Comparison of ENCODE assay signal across 8 cellular contexts in the genomic region with DNA sequence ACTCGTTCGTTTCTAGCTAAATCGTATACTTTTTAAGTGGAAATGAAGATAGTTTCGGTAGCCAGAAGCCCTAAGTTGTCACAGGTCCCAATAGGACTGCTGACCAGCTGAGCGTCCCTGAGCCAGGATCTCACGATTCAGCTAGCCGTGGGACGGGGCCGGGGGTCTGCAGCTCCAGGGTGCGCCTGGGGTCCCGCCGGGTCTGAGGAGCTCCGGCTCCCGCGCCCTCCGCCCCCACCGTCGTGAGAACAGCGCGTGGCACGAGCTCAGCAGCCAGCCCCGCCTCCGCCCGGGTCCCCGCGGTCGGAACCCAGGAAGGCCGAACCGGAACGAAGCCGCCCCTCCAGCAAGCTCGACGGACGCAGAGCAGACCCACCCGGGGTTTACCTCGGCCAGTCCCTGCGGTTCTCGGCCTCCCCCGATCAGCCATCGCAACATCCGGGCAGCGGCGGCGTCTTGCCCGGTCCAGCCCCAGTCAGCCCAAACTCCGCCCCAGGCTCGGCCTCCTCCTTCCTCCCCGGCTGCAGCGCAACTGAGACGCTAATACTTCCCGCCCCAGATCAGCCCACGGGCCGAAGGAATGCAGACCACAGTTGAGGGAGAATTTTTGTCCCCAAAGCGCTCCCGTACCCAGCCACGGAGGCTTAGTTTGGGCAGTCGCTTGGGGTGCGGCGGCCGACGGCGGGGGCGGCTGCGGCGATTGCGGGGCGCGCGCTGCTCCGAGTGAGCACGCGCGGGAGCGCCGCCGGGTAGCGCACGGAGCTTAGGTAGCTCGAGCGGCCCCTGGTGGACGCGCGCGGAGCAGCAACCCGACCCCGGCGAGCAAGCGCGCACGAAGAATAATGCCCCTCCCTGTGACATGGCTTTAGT.
DNase-seq lines count a peak whose midpoint lies in the region; ATAC-seq and TF ChIP-seq lines count a peak whose summit lies in the region.

A gene with protein sequence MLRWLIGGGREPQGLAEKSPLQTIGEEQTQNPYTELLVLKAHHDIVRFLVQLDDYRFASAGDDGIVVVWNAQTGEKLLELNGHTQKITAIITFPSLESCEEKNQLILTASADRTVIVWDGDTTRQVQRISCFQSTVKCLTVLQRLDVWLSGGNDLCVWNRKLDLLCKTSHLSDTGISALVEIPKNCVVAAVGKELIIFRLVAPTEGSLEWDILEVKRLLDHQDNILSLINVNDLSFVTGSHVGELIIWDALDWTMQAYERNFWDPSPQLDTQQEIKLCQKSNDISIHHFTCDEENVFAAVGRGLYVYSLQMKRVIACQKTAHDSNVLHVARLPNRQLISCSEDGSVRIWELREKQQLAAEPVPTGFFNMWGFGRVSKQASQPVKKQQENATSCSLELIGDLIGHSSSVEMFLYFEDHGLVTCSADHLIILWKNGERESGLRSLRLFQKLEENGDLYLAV (minus strand): TSS at position 534 of the 870 bp plus-strand sequence. CDS start 96 bp downstream, at position 438.

- TF ChIP-seq POLR2A in GM18951 (IDR thresholded peaks at IDR 0.05; ENCODE audit: extremely low read depth, insufficient read depth, insufficient read length), result peak; percentile 77

- ATAC-seq in HG03196 (IDR thresholded peaks at IDR 0.05; ENCODE audit: unreplicated experiment), result peak; percentile 94

- DNase-seq in AG10803 (ENCODE audit: low read depth) (peak; percentile 97), NCI-H345 treated with DMSO at 0.1 percent for 48 hours (lab: John Stamatoyannopoulos, UW; ENCODE audit: unreplicated experiment) (peak; percentile 55), iris pigment epithelial cell (ENCODE audit: low read depth) (peak; percentile 96)
- peak; percentile 72 to 79 (median 76) for DNase-seq in activated CD4-positive, CD25-positive, alpha-beta regulatory T cell (lab: John Stamatoyannopoulos, UW)
- DNase-seq in central memory CD4-positive, alpha-beta T cell, result peak; percentile 79
- DNase-seq in stimulated activated CD4-positive, alpha-beta T cell treated with anti-CD3 and anti-CD28 coated beads, Interleukin-12 subunit alpha, Interleukin-12 subunit beta, amount 100 ng/mL, for 4 hours, result peak; percentile 87

- peak; percentile 70 for TF ChIP-seq CTCF in AG10803 (conservative IDR thresholded peaks at IDR 0.05; ENCODE audit: low read length)

- in situ Hi-C loops in GM18951 (cut with MboI; ENCODE audit: low sequenced_read_pairs, unreplicated experiment), result no loop called here

- peak within 1 kb of the TSS; percentile 83 for H3K4me3 ChIP-seq in AG10803 (ENCODE audit: low read length)

Comparison
In these comparisons a context has a peak if more than half of its experiments do, and no peak if none do; other contexts are left out.
1. Peak in every context shown above with its lines: DNase-seq, ATAC-seq and H3K4me3 ChIP-seq.